ENCODE assay signal across 26 cellular contexts in the genomic region with DNA sequence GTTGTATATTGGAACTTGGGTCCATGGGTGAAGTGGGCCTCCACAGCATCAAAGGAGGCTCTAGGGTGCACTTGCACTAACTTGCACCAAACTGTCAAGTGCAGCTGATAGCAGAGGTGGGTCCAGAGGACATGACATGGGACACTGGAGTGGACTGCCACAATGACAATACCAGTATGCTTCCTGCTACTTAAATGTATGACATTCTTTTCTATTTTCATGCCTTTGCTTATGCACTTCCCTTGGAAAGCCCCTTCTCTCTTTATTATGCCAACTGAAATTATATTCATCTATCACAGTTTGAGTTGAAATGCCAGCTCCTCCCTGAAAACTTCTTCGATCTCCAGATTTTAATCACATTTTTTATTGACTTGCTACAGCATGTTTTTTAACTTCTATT.
DNase-seq lines count a peak whose midpoint lies in the region; ATAC-seq, FAIRE-seq and TF ChIP-seq lines count a peak whose summit lies in the region.
"Had no signal": no experiment of that assay in that cellular context is flagged by ENCODE, and none has a peak within 500 bp of the region (broad histone marks: within the 10 kb centered on the region; RNA-seq: fewer than 3 reads in every experiment).

No MANE protein-coding gene starts in this region.

- H3K4me3 Mint-ChIP-seq in naive B cell (peak overlapping the region in 7 of 8 donors; percentile 20 to 61 (median 39)), chondrocyte (ENCODE audit: unreplicated experiment) (no peak overlapping the region)
- no peak overlapping the region for H3K4me3 Mint-ChIP-seq in CD4-positive, alpha-beta memory T cell
- H3K4me3 Mint-ChIP-seq: CD4-positive, CD25-positive, alpha-beta regulatory T cell; CD8-positive, alpha-beta memory T cell had no signal

- H3K27me3 ChIP-seq in BLaER1 = no peaks in the 10 kb centered on the region
- H3K27me3 ChIP-seq in GM12878 (replicated peaks in 1 of 2; ENCODE audit: control insufficient read depth in 2 of 2, insufficient read depth in 2 of 2, low read length in 1 of 2) = no peaks in the 10 kb centered on the region
- no peaks in the 10 kb centered on the region for H3K27me3 ChIP-seq in hepatocyte
- no peaks in the 10 kb centered on the region for H3K27me3 ChIP-seq in CD4-positive, alpha-beta memory T cell (ENCODE audit: insufficient read depth, low read length)

- H3K9ac ChIP-seq in BLaER1 = no peak overlapping the region
- no peak overlapping the region for H3K9ac ChIP-seq in GM12878 (ENCODE audit: control insufficient read depth, insufficient read depth, low read length)
- H3K9ac ChIP-seq: GM23248 had no signal

- POLR2A ChIA-PET in GM12878 (lab: Charles Lee) = interaction anchor here (0.5 kb wide), 1 partner anchor 50 kb away, joined by 3 read pairs; no protein-coding TSS in a partner anchor
- POLR2A ChIA-PET in CD4-positive, alpha-beta memory T cell (lab: Charles Lee; ENCODE audit: partially characterized antibody) = no interaction called here

- ATAC-seq in GM12878 = peak; percentile 24; the same call in 2 of the 3 replicates
- ATAC-seq in naive B cell (ENCODE audit: low read depth in 2 of 2) = peak; percentile 69 to 75
- ATAC-seq in HG02870 (IDR thresholded peaks at IDR 0.05; ENCODE audit: unreplicated experiment) = no peak
- ATAC-seq: A549 had no signal

- H3K36me3 ChIP-seq in BLaER1 (peaks cover 43% of the 10 kb centered on the region), GM12878 (ENCODE audit: control insufficient read depth in 2 of 2, insufficient read depth in 2 of 2, low read length in 1 of 2) (no peaks in the 10 kb centered on the region), hepatocyte (replicated peaks; ENCODE audit: insufficient read depth, low read depth) (no peaks in the 10 kb centered on the region)
- H3K36me3 ChIP-seq in CD4-positive, alpha-beta memory T cell (ENCODE audit: insufficient read depth, low read length) = no peaks in the 10 kb centered on the region

- peaks cover 13% of the 10 kb centered on the region for H3K4me1 ChIP-seq in BLaER1
- no peaks in the 10 kb centered on the region for H3K4me1 ChIP-seq in GM12878 (ENCODE audit: control insufficient read depth, insufficient read depth, low read length)
- H3K4me1 ChIP-seq in hepatocyte (ENCODE audit: insufficient read depth) = peaks cover 6% of the 10 kb centered on the region
- H3K4me1 ChIP-seq in CD4-positive, alpha-beta memory T cell (ENCODE audit: insufficient read depth, low read length) = no peaks in the 10 kb centered on the region
- H3K4me1 ChIP-seq: A549 had no signal

- H3K4me1 Mint-ChIP-seq in naive B cell (peaks cover 23 to 39% (median 28%) of the 10 kb centered on the region in 3 donors), chondrocyte (ENCODE audit: low read depth) (peaks cover 7% of the 10 kb centered on the region)
- no peaks in the 10 kb centered on the region for H3K4me1 Mint-ChIP-seq in CD4-positive, alpha-beta memory T cell
- H3K4me1 Mint-ChIP-seq: CD4-positive, CD25-positive, alpha-beta regulatory T cell; CD8-positive, alpha-beta memory T cell had no signal

- CTCF ChIA-PET in GM12878 (lab: Yijun Ruan, JAX) = no interaction called here
- CTCF ChIA-PET in CD4-positive, alpha-beta memory T cell (lab: Charles Lee; ENCODE audit: partially characterized antibody) = no interaction called here

- no TSS peak for BruUV-seq in GM12878 (replicated peaks; lab: Mats Ljungman, UMichigan)

- H3K36me3 Mint-ChIP-seq in naive B cell = peaks cover 0 to 4% of the 10 kb centered on the region in 2 donors
- H3K36me3 Mint-ChIP-seq in CD4-positive, alpha-beta memory T cell = no peaks in the 10 kb centered on the region
- H3K36me3 Mint-ChIP-seq in chondrocyte (ENCODE audit: low read depth) = peaks cover 2% of the 10 kb centered on the region
- H3K36me3 Mint-ChIP-seq: CD4-positive, CD25-positive, alpha-beta regulatory T cell; CD8-positive, alpha-beta memory T cell had no signal

- no peaks in the 10 kb centered on the region for H4K20me1 ChIP-seq in BLaER1
- no peaks in the 10 kb centered on the region for H4K20me1 ChIP-seq in GM12878 (ENCODE audit: control insufficient read depth, insufficient read depth)
- H4K20me1 ChIP-seq in hepatocyte (ENCODE audit: insufficient read depth, poor library complexity, severe bottlenecking) = no peaks in the 10 kb centered on the region

- RAD21 ChIA-PET in GM12878 (lab: Charles Lee; ENCODE audit: unreplicated experiment) = interaction anchor here (1.2 kb wide), 1 partner anchor 46 kb away, joined by 3 read pairs; no protein-coding TSS in a partner anchor

- no peak overlapping the region for H3K4me2 ChIP-seq in BLaER1
- no peak overlapping the region for H3K4me2 ChIP-seq in GM12878 (ENCODE audit: control insufficient read depth, insufficient read depth)
- H3K4me2 ChIP-seq in hepatocyte = no peak overlapping the region
- H3K4me2 ChIP-seq: A549 had no signal

- no peaks in the 10 kb centered on the region for H3K27me3 Mint-ChIP-seq in naive B cell
- H3K27me3 Mint-ChIP-seq in CD4-positive, alpha-beta memory T cell = no peaks in the 10 kb centered on the region
- H3K27me3 Mint-ChIP-seq in chondrocyte (ENCODE audit: low read depth) = no peaks in the 10 kb centered on the region
- H3K27me3 Mint-ChIP-seq: CD4-positive, CD25-positive, alpha-beta regulatory T cell; CD8-positive, alpha-beta memory T cell had no signal

- intact Hi-C loops in GM12878 (cut with micrococcal nuclease; ENCODE audit: unreplicated experiment) = no loop called here
- intact Hi-C loops in CD4-positive, alpha-beta memory T cell (cut with micrococcal nuclease) = no loop called here

- DNase-seq in GM12878 (ENCODE audit: low read depth, low spot score) = no peak
- no peak for DNase-seq in hepatocyte (ENCODE audit: low spot score)
- peak; percentile 22 for DNase-seq in naive B cell
- DNase-seq in activated CD8-positive, alpha-beta memory T cell treated with anti-CD3 and anti-CD28 coated beads, Interleukin-2, amount 50 U/mL, for 4 hours = no peak
- DNase-seq in CD4-positive, alpha-beta memory T cell = no peak
- no peak for DNase-seq in chondrocyte (ENCODE audit: low spot score)
- DNase-seq: 8988T; ACHN; AML-193; CD4-positive, CD25-positive, alpha-beta regulatory T cell; CD8-positive, alpha-beta memory T cell; DMS 273 treated with DMSO at 0.1 percent for 48 hours; DMS79; EL; GDM1; GM23248; H7; HCEC 1CT had no signal

- no peak for FAIRE-seq in GM12878 (lab: Jason Lieb, UNC)
- FAIRE-seq: A549, D721Med, GM12891, GM18507, H1 had no signal

- H3K27ac ChIP-seq in BLaER1 (0 out of 2 replicates have a peak overlapping the region, but pooled peaks have one; percentile 8), GM12878 (ENCODE audit: control insufficient read depth, insufficient read depth) (no peak overlapping the region), hepatocyte (peak overlapping the region; percentile 33)
- no peak overlapping the region for H3K27ac ChIP-seq in CD4-positive, alpha-beta memory T cell (ENCODE audit: low read depth, low read length)
- H3K27ac ChIP-seq: A549, C4-2B, GM23248 had no signal

- H3K79me2 ChIP-seq in GM12878 (ENCODE audit: control insufficient read depth, insufficient read depth, low read length) (no peaks in the 10 kb centered on the region), hepatocyte (no peaks in the 10 kb centered on the region)

- WGBS in GM12878 (ENCODE audit: insufficient coverage, insufficient replicate concordance, low lambda C conversion rate, missing lambda C conversion rate) = 52% methylated on average over 1 of the region's 1 CpG
- 97% methylated on average over 1 of the region's 1 CpG for WGBS in hepatocyte (ENCODE audit: low lambda C conversion rate, missing lambda C conversion rate)

- H2AFZ ChIP-seq in GM12878 (ENCODE audit: control insufficient read depth, low read depth, low read length) = no peak overlapping the region
- no peak overlapping the region for H2AFZ ChIP-seq in hepatocyte
- H2AFZ ChIP-seq: GM23248 had no signal

- no peak for TF ChIP-seq POLR2A in GM12878 (IDR thresholded peaks at IDR 0.05; ENCODE audit: low read depth, low read length)

- no peak for TF ChIP-seq EP300 in GM12878 (IDR thresholded peaks at IDR 0.05; ENCODE audit: borderline replicate concordance in 1 of 2, control insufficient read depth in 1 of 2, low read depth in 2 of 2, low read length in 2 of 2)

- TF ChIP-seq CTCF in GM12878 (IDR thresholded peaks at IDR 0.05 in 2 of 3, conservative IDR thresholded peaks at IDR 0.05 in 1 of 3; ENCODE audit: control insufficient read depth in 2 of 3, extremely low read depth in 1 of 3, insufficient read depth in 1 of 3, low read depth in 3 of 3, low read length in 3 of 3) (no peak), hepatocyte (IDR thresholded peaks at IDR 0.05; ENCODE audit: poor library complexity) (no peak), chondrocyte (IDR thresholded peaks at IDR 0.05) (no peak)

- in situ Hi-C loops in GM12878 (cut with MboI) = no loop called here

- SMC1A ChIA-PET in GM12878 (lab: Charles Lee; ENCODE audit: uncharacterized antibody, unreplicated experiment) = interaction anchor here (0.5 to 1.2 kb wide), 2 partner anchors 66 to 1077 kb away, joined by 3 to 4 read pairs; no protein-coding TSS in a partner anchor

- H3K9me3 ChIP-seq in BLaER1 (peaks cover 73% of the 10 kb centered on the region), GM12878 (replicated peaks; ENCODE audit: control insufficient read depth, insufficient read depth, low read length) (no peaks in the 10 kb centered on the region), hepatocyte (ENCODE audit: low read depth) (no peaks in the 10 kb centered on the region)
- H3K9me3 ChIP-seq in CD4-positive, alpha-beta memory T cell (ENCODE audit: control insufficient read depth in 1 of 2, low read length in 2 of 2) = no peaks in the 10 kb centered on the region
- H3K9me3 ChIP-seq: A549 had no signal

- no peaks in the 10 kb centered on the region for H3K9me2 ChIP-seq in hepatocyte (replicated peaks; ENCODE audit: insufficient read depth)

- no peak for TF ChIP-seq RAD21 in GM12878 (IDR thresholded peaks at IDR 0.05; ENCODE audit: insufficient read depth, low read depth, low read length)

- peaks cover 0 to 21% (median 6%) of the 10 kb centered on the region in 7 donors for H3K9me3 Mint-ChIP-seq in naive B cell
- peaks cover 0 to 7% (median 1%) of the 10 kb centered on the region in 8 donors for H3K9me3 Mint-ChIP-seq in CD4-positive, alpha-beta memory T cell
- H3K9me3 Mint-ChIP-seq in chondrocyte (ENCODE audit: low read depth) = peaks cover 4% of the 10 kb centered on the region

- H3K27ac Mint-ChIP-seq in naive B cell (peak overlapping the region; percentile 3 to 75 (median 36)), chondrocyte (ENCODE audit: unreplicated experiment) (no peak overlapping the region)
- H3K27ac Mint-ChIP-seq in CD4-positive, alpha-beta memory T cell = no peak overlapping the region
- H3K27ac Mint-ChIP-seq: CD4-positive, CD25-positive, alpha-beta regulatory T cell; CD8-positive, alpha-beta memory T cell had no signal

- 0 out of 2 replicates have a peak overlapping the region, but pooled peaks have one; percentile 13 for H3K4me3 ChIP-seq in BLaER1
- no peak overlapping the region for H3K4me3 ChIP-seq in GM12878
- no peak overlapping the region for H3K4me3 ChIP-seq in hepatocyte
- H3K4me3 ChIP-seq in CD4-positive, alpha-beta memory T cell (ENCODE audit: low read length in 2 of 2) = no peak overlapping the region
- H3K4me3 ChIP-seq: A549, GM23248 had no signal

TF ChIP-seq in GM12878, 131 proteins besides CTCF, POLR2A, EP300 and RAD21 (continues in another document):
- TF ChIP-seq CREM (IDR thresholded peaks at IDR 0.05; ENCODE audit: low read depth) (no peak), CBX3 (IDR thresholded peaks at IDR 0.05; ENCODE audit: borderline replicate concordance, low read depth) (no peak)

Comparison
In these comparisons a context has a peak if more than half of its experiments do, and no peak if none do; other contexts are left out.
1. H3K27ac ChIP-seq: peak in BLaER1 (single experiment) and hepatocyte (single experiment); none in GM12878 (single experiment) and CD4-positive, alpha-beta memory T cell (single experiment).
2. H3K27ac Mint-ChIP-seq: peak in naive B cell (6 of 6); none in CD4-positive, alpha-beta memory T cell (0 of 7) and chondrocyte (single experiment).
3. H3K4me3 Mint-ChIP-seq: peak in naive B cell (7 of 8); none in CD4-positive, alpha-beta memory T cell (0 of 8) and chondrocyte (single experiment).